In the genomic region with DNA sequence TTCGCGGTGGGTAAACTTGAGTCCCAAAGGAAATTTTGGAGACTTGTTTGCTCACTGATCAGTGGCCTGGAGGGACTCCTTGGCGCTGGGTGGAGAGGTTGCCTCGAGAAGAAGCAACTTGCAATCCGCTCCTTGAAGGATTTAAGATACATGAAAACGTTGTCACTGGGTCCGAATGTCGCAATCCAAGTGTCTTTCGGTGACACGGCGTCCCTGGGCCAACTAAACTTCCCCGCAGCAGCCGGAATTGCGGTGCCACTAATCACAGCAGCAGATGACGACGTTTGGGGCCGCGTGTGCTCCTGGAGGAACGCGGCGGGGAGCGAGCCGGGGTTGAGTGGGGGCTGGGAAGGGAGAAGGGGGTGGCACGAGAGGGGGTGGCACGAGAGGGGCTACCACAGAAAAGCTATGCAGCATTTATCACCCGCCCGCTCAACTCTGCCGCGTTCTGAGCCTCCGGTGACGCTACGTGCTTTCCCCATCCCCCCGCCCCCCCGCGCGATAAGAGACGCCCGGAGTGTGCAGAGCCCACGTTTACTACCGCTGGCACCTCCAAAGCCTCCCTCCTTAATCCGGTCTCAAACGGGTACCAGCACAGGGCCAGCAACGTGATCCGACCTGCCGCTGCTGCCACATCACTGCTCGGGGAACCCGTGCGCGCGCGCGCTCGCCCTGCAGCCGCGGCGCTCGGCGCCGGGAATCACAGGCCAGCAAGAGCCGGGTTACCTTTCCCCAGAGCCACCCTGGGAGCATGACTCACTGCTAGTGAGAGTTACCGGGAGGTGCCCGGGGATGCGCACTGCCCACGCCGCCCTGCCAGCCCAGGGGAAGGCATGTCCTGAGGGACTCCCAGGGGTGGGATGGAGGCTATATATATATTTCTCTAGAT, we compare ENCODE assay signal across 8 cellular contexts. TPM values are rescaled to one million over a fixed set of nuclear protein-coding genes. Genes with fewer than 3 reads are reported as not detected.
DNase-seq lines count a peak whose midpoint lies in the region; ATAC-seq and TF ChIP-seq lines count a peak whose summit lies in the region.

No MANE protein-coding gene starts in this region.

- no peak for TF ChIP-seq CTCF in A673 (conservative IDR thresholded peaks at IDR 0.05; ENCODE audit: low read depth, low read length)
- TF ChIP-seq CTCF in GM13976 (IDR thresholded peaks at IDR 0.05; ENCODE audit: borderline replicate concordance, control extremely low read depth, extremely low read depth, insufficient read depth, missing control alignments) = no peak
- TF ChIP-seq CTCF in gastroesophageal sphincter (IDR thresholded peaks at IDR 0.05) = peak in 2 of 4 experiments; percentile 2 to 4

- intact Hi-C loops in A673 (cut with micrococcal nuclease; ENCODE audit: unreplicated experiment) = loop anchor here (10.0 kb wide), 1 partner anchor 149 kb away; no protein-coding TSS in a partner anchor

- CTCF ChIA-PET in A673 (lab: Charles Lee) = no interaction called here
- CTCF ChIA-PET in activated naive CD4-positive, alpha-beta T cell treated with anti-CD3 and anti-CD28 coated beads, Interleukin-2, amount 10 ng/mL, durations not matched to agents 7 days and 5 days (lab: Charles Lee) = no interaction called here

- peaks cover 96% of the 10 kb centered on the region for H3K27me3 Mint-ChIP-seq in activated naive CD4-positive, alpha-beta T cell treated with anti-CD3 and anti-CD28 coated beads, Interleukin-2, amount 10 ng/mL, durations not matched to agents 7 days and 5 days
- peaks cover 55 to 65% of the 10 kb centered on the region in 2 donors for H3K27me3 Mint-ChIP-seq in natural killer cell treated with Interleukin-12 subunit alpha and Interleukin-12 subunit beta and Interleukin-15 and Interleukin-18, amount 100 ng/mL, for 72 hours

- ATAC-seq in HG03064 (IDR thresholded peaks at IDR 0.05; ENCODE audit: low read depth, unreplicated experiment) = peak; percentile 32
- ATAC-seq in gastroesophageal sphincter = peak; percentile 81
- ATAC-seq in natural killer cell treated with Interleukin-12 subunit alpha and Interleukin-12 subunit beta and Interleukin-15 and Interleukin-18, amount 100 ng/mL, for 72 hours = peak; percentile 32 to 37

- H3K9me3 ChIP-seq in A673 (ENCODE audit: low read depth, low read length, poor library complexity, severe bottlenecking) (no peaks in the 10 kb centered on the region), gastroesophageal sphincter (no peaks in the 10 kb centered on the region)

- peak overlapping the region; percentile 56 for H3K4me3 ChIP-seq in A673 (ENCODE audit: low read depth, low read length, poor library complexity, severe bottlenecking)
- H3K4me3 ChIP-seq in gastroesophageal sphincter = peak overlapping the region; percentile 53 to 70
- H3K4me3 ChIP-seq in urinary bladder (ENCODE audit: low read depth, low read length) = peak overlapping the region; percentile 93

- peak; percentile 74 to 75 for TF ChIP-seq POLR2A in gastroesophageal sphincter (IDR thresholded peaks at IDR 0.05)

- no TSS peak for BruUV-seq in A673 (replicated peaks; lab: Mats Ljungman, UMichigan)

- POLR2A ChIA-PET in A673 (lab: Charles Lee; ENCODE audit: low non-redundant PET) = no interaction called here

- 0% methylated on average over 2 to 6 of the region's 65 CpGs for WGBS in gastroesophageal sphincter (ENCODE audit: low coverage in 1 of 2), 2 donors
- under 1% methylated on average over 65 of the region's 65 CpGs for WGBS in urinary bladder

- DNase-seq in A673 (ENCODE audit: low spot score) (peak; percentile 73), GM13976 (ENCODE audit: low spot score) (peak; percentile 51), NCI-H748 treated with DMSO at 0.1 percent for 48 hours (lab: John Stamatoyannopoulos, UW) (peak; percentile 10)
- peak; percentile 38 for DNase-seq in activated naive CD4-positive, alpha-beta T cell treated with anti-CD3 and anti-CD28 coated beads, Interleukin-2, amount 10 ng/mL, durations not matched to agents 7 days and 5 days
- DNase-seq in natural killer cell treated with Interleukin-12 subunit alpha and Interleukin-12 subunit beta and Interleukin-15 and Interleukin-18, amount 100 ng/mL, for 72 hours (ENCODE audit: low spot score) = no peak

- peaks cover 63% of the 10 kb centered on the region for H3K27me3 ChIP-seq in A673 (replicated peaks; ENCODE audit: insufficient read depth, low read depth, low read length, poor library complexity)
- no peaks in the 10 kb centered on the region for H3K27me3 ChIP-seq in gastroesophageal sphincter

- TF ChIP-seq EP300 in gastroesophageal sphincter (IDR thresholded peaks at IDR 0.05) = no peak

- peak overlapping the region; percentile 11 for H3K27ac Mint-ChIP-seq in activated naive CD4-positive, alpha-beta T cell treated with anti-CD3 and anti-CD28 coated beads, Interleukin-2, amount 10 ng/mL, durations not matched to agents 7 days and 5 days
- no peak overlapping the region for H3K27ac Mint-ChIP-seq in natural killer cell treated with Interleukin-12 subunit alpha and Interleukin-12 subunit beta and Interleukin-15 and Interleukin-18, amount 100 ng/mL, for 72 hours

- H3K4me3 Mint-ChIP-seq in activated naive CD4-positive, alpha-beta T cell treated with anti-CD3 and anti-CD28 coated beads, Interleukin-2, amount 10 ng/mL, durations not matched to agents 7 days and 5 days = peak overlapping the region; percentile 73
- H3K4me3 Mint-ChIP-seq in natural killer cell treated with Interleukin-12 subunit alpha and Interleukin-12 subunit beta and Interleukin-15 and Interleukin-18, amount 100 ng/mL, for 72 hours = peak overlapping the region; percentile 83

- H3K27ac ChIP-seq in A673 (ENCODE audit: low read depth, low read length, poor library complexity, severe bottlenecking) = no peak overlapping the region
- H3K27ac ChIP-seq in gastroesophageal sphincter = peak overlapping the region; percentile 96 to 98 (median 98)
- peak overlapping the region; percentile 94 for H3K27ac ChIP-seq in urinary bladder (ENCODE audit: low read depth)

- in situ Hi-C loops in GM13976 (cut with MboI; ENCODE audit: low sequenced_read_pairs, unreplicated experiment) = no loop called here

- peaks cover 1% of the 10 kb centered on the region for H3K36me3 Mint-ChIP-seq in activated naive CD4-positive, alpha-beta T cell treated with anti-CD3 and anti-CD28 coated beads, Interleukin-2, amount 10 ng/mL, durations not matched to agents 7 days and 5 days
- no peaks in the 10 kb centered on the region for H3K36me3 Mint-ChIP-seq in natural killer cell treated with Interleukin-12 subunit alpha and Interleukin-12 subunit beta and Interleukin-15 and Interleukin-18, amount 100 ng/mL, for 72 hours

- H3K36me3 ChIP-seq in A673 (ENCODE audit: insufficient read depth, low read length, poor library complexity, severe bottlenecking) = no peaks in the 10 kb centered on the region
- H3K36me3 ChIP-seq in gastroesophageal sphincter = no peaks in the 10 kb centered on the region
- H3K36me3 ChIP-seq in urinary bladder (ENCODE audit: insufficient read depth) = no peaks in the 10 kb centered on the region

- H3K4me1 Mint-ChIP-seq in activated naive CD4-positive, alpha-beta T cell treated with anti-CD3 and anti-CD28 coated beads, Interleukin-2, amount 10 ng/mL, durations not matched to agents 7 days and 5 days = peaks cover 47% of the 10 kb centered on the region
- peaks cover 24 to 29% of the 10 kb centered on the region in 2 donors for H3K4me1 Mint-ChIP-seq in natural killer cell treated with Interleukin-12 subunit alpha and Interleukin-12 subunit beta and Interleukin-15 and Interleukin-18, amount 100 ng/mL, for 72 hours (ENCODE audit: low read depth in 2 of 2)

- H3K4me1 ChIP-seq in A673 (ENCODE audit: insufficient read depth, low read length, poor library complexity, severe bottlenecking) = peaks cover 15% of the 10 kb centered on the region
- H3K4me1 ChIP-seq in gastroesophageal sphincter = peaks cover 0 to 41% (median 0%) of the 10 kb centered on the region in 3 donors
- no peaks in the 10 kb centered on the region for H3K4me1 ChIP-seq in urinary bladder (ENCODE audit: insufficient read depth)

- H3K9me3 Mint-ChIP-seq in activated naive CD4-positive, alpha-beta T cell treated with anti-CD3 and anti-CD28 coated beads, Interleukin-2, amount 10 ng/mL, durations not matched to agents 7 days and 5 days = no peaks in the 10 kb centered on the region
- no peaks in the 10 kb centered on the region for H3K9me3 Mint-ChIP-seq in natural killer cell treated with Interleukin-12 subunit alpha and Interleukin-12 subunit beta and Interleukin-15 and Interleukin-18, amount 100 ng/mL, for 72 hours

RNA-seq across cellular contexts. Expression of gene BHLHE41, which starts 0.9 kb away (rescaled TPM):
- total RNA-seq in A673 (2021) (4.3 and 4.8 TPM in 2 replicates), gastroesophageal sphincter (10 to 100 TPM in 3 of 4 donors, 1 to 10 TPM in 1; 5.3 to 91.2 (median 21.7) TPM), urinary bladder (3.5 TPM)
- total RNA-seq in natural killer cell treated with Interleukin-12 subunit alpha and Interleukin-12 subunit beta and Interleukin-15 and Interleukin-18, amount 100 ng/mL, for 72 hours = not detected
- polyA plus RNA-seq in urinary bladder = 10.1 TPM
